ENCODE assay signal across 8 cellular contexts in the genomic region with DNA sequence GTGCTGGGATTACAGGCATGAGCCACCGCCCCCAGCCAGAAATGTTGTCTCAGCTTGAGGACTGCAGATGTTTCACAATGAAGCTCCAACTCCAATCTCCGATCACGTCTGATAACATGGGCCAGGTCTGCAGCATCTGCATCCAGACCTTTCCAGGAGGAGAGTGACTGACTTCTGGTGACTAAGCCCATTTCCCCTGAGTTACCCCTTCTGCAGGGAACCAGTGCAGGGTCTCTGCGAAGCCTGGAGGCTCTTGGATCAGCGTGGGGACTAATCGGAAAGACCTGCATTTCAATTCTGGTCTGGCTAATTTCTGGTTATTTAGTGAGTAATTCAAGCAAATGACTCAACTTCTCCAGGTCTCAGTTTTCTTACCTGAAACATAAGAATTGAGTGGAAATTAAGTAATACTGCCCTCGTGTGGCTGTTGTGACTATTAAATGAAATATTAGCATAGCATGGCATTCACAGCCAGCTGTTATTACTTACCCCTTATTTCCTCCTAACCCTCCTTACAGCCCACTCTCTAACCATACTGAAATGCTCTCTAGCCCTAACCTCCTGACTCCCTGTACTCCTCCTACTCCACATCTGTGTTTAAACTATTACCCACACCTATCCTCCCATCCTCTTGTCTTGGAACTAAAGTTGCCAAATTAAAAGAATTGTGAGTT. TPM values are rescaled to one million over a fixed set of nuclear protein-coding genes. Genes with fewer than 3 reads are reported as not detected.
A peak's percentile ranks its signal among the peaks of the same experiment; 100 is the strongest.
DNase-seq lines count a peak whose midpoint lies in the region; ATAC-seq lines count a peak whose summit lies in the region.

No MANE protein-coding gene starts in this region.

- peaks cover 24% of the 10 kb centered on the region for H3K36me3 Mint-ChIP-seq in dendritic cell treated with granulocyte-macrophage colony-stimulating factor and Interleukin-4, amounts not matched to agents 40 ng/mL and 50 ng/mL, for 4 days (ENCODE audit: low read depth)

- intact Hi-C loops in dendritic cell treated with granulocyte-macrophage colony-stimulating factor and Interleukin-4, amounts not matched to agents 40 ng/mL and 50 ng/mL, for 4 days (cut with micrococcal nuclease): loop anchor here (5.0 kb wide), 1 partner anchor 37 kb away; no protein-coding TSS in a partner anchor

- H3K9me3 Mint-ChIP-seq in dendritic cell treated with granulocyte-macrophage colony-stimulating factor and Interleukin-4, amounts not matched to agents 40 ng/mL and 50 ng/mL, for 4 days: no peaks in the 10 kb centered on the region

- H3K27ac ChIP-seq in temporal lobe (ENCODE audit: low read depth, low read length): peak overlapping the region; percentile 34

- H3K27me3 Mint-ChIP-seq in dendritic cell treated with granulocyte-macrophage colony-stimulating factor and Interleukin-4, amounts not matched to agents 40 ng/mL and 50 ng/mL, for 4 days: no peaks in the 10 kb centered on the region

- ATAC-seq in GM21529 (IDR thresholded peaks at IDR 0.05; ENCODE audit: unreplicated experiment): peak; percentile 33
- no peak for ATAC-seq in GM19455 (IDR thresholded peaks at IDR 0.05; ENCODE audit: unreplicated experiment)

- H3K27ac Mint-ChIP-seq in dendritic cell treated with granulocyte-macrophage colony-stimulating factor and Interleukin-4, amounts not matched to agents 40 ng/mL and 50 ng/mL, for 4 days: peak overlapping the region; percentile 94

- DNase-seq in COR-L47 (lab: John Stamatoyannopoulos, UW) (peak; percentile 64), NCI-H1694 treated with DMSO at 0.1 percent for 48 hours (lab: John Stamatoyannopoulos, UW) (peak; percentile 37), midbrain (lab: John Stamatoyannopoulos, UW) (peak; percentile 52)
- DNase-seq in activated CD4-positive, alpha-beta T cell treated with anti-CD3 and anti-CD28 coated beads for 24 hours (ENCODE audit: low read depth in 2 of 2): peak; percentile 35 to 48

- H3K4me1 Mint-ChIP-seq in dendritic cell treated with granulocyte-macrophage colony-stimulating factor and Interleukin-4, amounts not matched to agents 40 ng/mL and 50 ng/mL, for 4 days (ENCODE audit: low read depth): peaks cover 47% of the 10 kb centered on the region

- H3K4me3 Mint-ChIP-seq in dendritic cell treated with granulocyte-macrophage colony-stimulating factor and Interleukin-4, amounts not matched to agents 40 ng/mL and 50 ng/mL, for 4 days: no peak overlapping the region

RNA-seq across cellular contexts. Expression of a gene that starts 2.2 kb away (rescaled TPM):
- 16.0 TPM for total RNA-seq in temporal lobe

RNA-seq across cellular contexts. Expression of a gene that starts 46.1 kb away (rescaled TPM):
- total RNA-seq in temporal lobe: 41.8 TPM

RNA-seq across cellular contexts. Expression of a gene that starts 57.0 kb away (rescaled TPM):
- 3.4 TPM for total RNA-seq in temporal lobe
